Comparison of ENCODE assay signal across 9 cellular contexts in the genomic region with DNA sequence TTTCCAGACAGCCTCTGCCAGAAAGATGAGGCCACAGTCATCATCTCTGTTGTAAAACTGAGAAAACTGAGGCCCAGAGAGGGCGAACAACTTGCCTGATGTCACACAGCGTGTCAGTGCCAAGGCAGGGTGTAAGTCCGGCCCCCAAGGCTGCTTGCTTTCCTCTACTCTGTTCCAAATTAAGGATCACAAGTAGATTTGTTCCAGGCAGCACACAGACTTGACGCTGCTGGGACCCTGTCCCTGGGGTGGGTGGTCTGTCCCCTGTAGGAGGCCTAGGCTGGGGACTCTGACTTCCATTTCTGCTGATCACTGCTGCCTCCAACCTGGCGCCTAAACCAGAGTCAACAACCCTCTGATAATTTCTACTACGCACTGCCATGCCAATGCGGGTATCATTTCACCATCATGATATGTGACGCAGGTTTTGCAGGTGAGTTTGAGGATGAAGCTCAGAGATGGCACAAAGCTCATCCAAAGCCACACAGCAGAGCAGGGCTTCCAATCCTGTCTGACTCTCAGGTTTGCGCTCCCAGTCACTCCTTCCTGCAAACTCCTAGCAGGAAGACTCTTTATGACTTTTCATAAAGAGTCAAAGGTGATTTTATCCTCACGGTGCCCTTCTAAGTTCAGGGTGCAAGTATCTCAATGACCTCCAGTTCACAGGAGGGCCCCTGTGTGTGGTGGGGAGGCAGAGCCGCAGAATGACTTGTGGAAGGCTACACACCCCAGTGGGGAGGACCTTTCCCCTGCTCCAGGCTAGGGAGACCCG. TPM values are rescaled to one million over a fixed set of nuclear protein-coding genes. Genes with fewer than 3 reads are reported as not detected.
DNase-seq lines count a peak whose midpoint lies in the region; ATAC-seq and TF ChIP-seq lines count a peak whose summit lies in the region.
"Had no signal": no experiment of that assay in that cellular context is flagged by ENCODE, and none has a peak within 500 bp of the region (broad histone marks: within the 10 kb centered on the region; RNA-seq: fewer than 3 reads in every experiment).

No MANE protein-coding gene starts in this region.

- H3K9me3 ChIP-seq in HUES64 (ENCODE audit: insufficient read depth, low read depth, low read length) (no peaks in the 10 kb centered on the region), iPS-15b (ENCODE audit: control insufficient read depth, insufficient read depth, low read length) (no peaks in the 10 kb centered on the region), spleen (no peaks in the 10 kb centered on the region)

- H3K36me3 Mint-ChIP-seq in activated T-helper 17 cell treated with anti-CD3 and anti-CD28 coated beads, Interleukin-2, amount 50 U/mL, for 72 hours (ENCODE audit: low read depth): peaks cover 66% of the 10 kb centered on the region

- H3K9me3 Mint-ChIP-seq in activated T-helper 17 cell treated with anti-CD3 and anti-CD28 coated beads, Interleukin-2, amount 50 U/mL, for 72 hours: no peaks in the 10 kb centered on the region

- H3K27ac ChIP-seq in HUES64 (ENCODE audit: low read depth, low read length) (peak overlapping the region; percentile 65; the same call in 1 of the 2 replicates), spleen (peak overlapping the region; percentile 88 to 98 (median 91))
- H3K27ac ChIP-seq: KMS-11 had no signal

- DNase-seq in spleen (no peak), GM19240 (ENCODE audit: insufficient read length, low spot score) (no peak), DMS153 (lab: John Stamatoyannopoulos, UW) (no peak), KG1 (lab: John Stamatoyannopoulos, UW) (no peak)

- H3K27me3 ChIP-seq in HUES64 (ENCODE audit: insufficient read depth, low read length) (no peaks in the 10 kb centered on the region), iPS-15b (ENCODE audit: control insufficient read depth, insufficient read depth, low read length) (no peaks in the 10 kb centered on the region), spleen (replicated peaks in 1 of 7) (no peaks in the 10 kb centered on the region)

- 0 out of 2 replicates have a peak overlapping the region, but pooled peaks have one; percentile 71 for H3K9ac ChIP-seq in HUES64 (ENCODE audit: low read depth, low read length)
- peak overlapping the region; percentile 26 for H3K9ac ChIP-seq in iPS-15b (ENCODE audit: low read depth, low read length)
- H3K9ac ChIP-seq: KMS-11 had no signal

- H3K27ac Mint-ChIP-seq in activated T-helper 17 cell treated with anti-CD3 and anti-CD28 coated beads, Interleukin-2, amount 50 U/mL, for 72 hours: peak overlapping the region; percentile 100

- H3K36me3 ChIP-seq in HUES64 (ENCODE audit: insufficient read depth, low read length) (no peaks in the 10 kb centered on the region), iPS-15b (ENCODE audit: control insufficient read depth, insufficient read depth, low read length) (no peaks in the 10 kb centered on the region), spleen (no peaks in the 10 kb centered on the region)

- intact Hi-C loops in spleen (cut with DNase I; ENCODE audit: low total_unique reads): no loop called here

- peaks cover 40% of the 10 kb centered on the region for H3K4me1 Mint-ChIP-seq in activated T-helper 17 cell treated with anti-CD3 and anti-CD28 coated beads, Interleukin-2, amount 50 U/mL, for 72 hours

- H3K4me1 ChIP-seq in HUES64 (ENCODE audit: insufficient read depth, low read length): peaks cover 13% of the 10 kb centered on the region; the same call in 1 of the 2 replicates
- no peaks in the 10 kb centered on the region for H3K4me1 ChIP-seq in iPS-15b (ENCODE audit: control insufficient read depth, insufficient read depth, low read length)
- peaks cover 46 to 85% (median 71%) of the 10 kb centered on the region in 6 donors for H3K4me1 ChIP-seq in spleen

- WGBS in HUES64: 93% methylated on average over 12 of the region's 12 CpGs
- WGBS in spleen, 5 donors: 69 to 79% (median 74%) methylated on average over 10 to 12 of the region's 12 CpGs

- H3K4me3 ChIP-seq in HUES64 (ENCODE audit: low read length): no peak overlapping the region
- H3K4me3 ChIP-seq in iPS-15b (ENCODE audit: low read depth, low read length): no peak overlapping the region
- no peak overlapping the region for H3K4me3 ChIP-seq in spleen

- ATAC-seq in activated T-helper 17 cell treated with anti-CD3 and anti-CD28 coated beads, Interleukin-2, amount 50 U/mL, for 72 hours (replicated peaks): peak; percentile 45
- no peak for ATAC-seq in HG03108 (IDR thresholded peaks at IDR 0.05; ENCODE audit: unreplicated experiment)

- no peak for TF ChIP-seq POLR2A in spleen (IDR thresholded peaks at IDR 0.05)

- H3K27me3 Mint-ChIP-seq in activated T-helper 17 cell treated with anti-CD3 and anti-CD28 coated beads, Interleukin-2, amount 50 U/mL, for 72 hours: no peaks in the 10 kb centered on the region

- TF ChIP-seq CTCF in spleen (IDR thresholded peaks at IDR 0.05 in 8 of 11, conservative IDR thresholded peaks at IDR 0.05 in 3 of 11): no peak

- peak overlapping the region; percentile 92 for H3K4me3 Mint-ChIP-seq in activated T-helper 17 cell treated with anti-CD3 and anti-CD28 coated beads, Interleukin-2, amount 50 U/mL, for 72 hours

RNA-seq across cellular contexts. Expression of a gene that starts 13.6 kb away (rescaled TPM):
- 16.8 TPM for polyA plus RNA-seq in HUES64 (2013, experiment 1 of 2)
- polyA plus RNA-seq in HUES64 (2013, experiment 2 of 2): 24.6 TPM
- total RNA-seq in activated T-helper 17 cell treated with anti-CD3 and anti-CD28 coated beads, Interleukin-2, amount 50 U/mL, for 72 hours: 100 to 1,000 TPM; 101 to 156 TPM
- total RNA-seq in spleen: 10 to 100 TPM; 50.6 to 74.3 (median 60.3) TPM
- 10 to 100 TPM; 21.3 to 40.1 (median 27.2) TPM for polyA plus RNA-seq in spleen

RNA-seq across cellular contexts. Expression of a gene that starts 29.1 kb away (rescaled TPM):
- 4.8 TPM for polyA plus RNA-seq in HUES64 (2013, experiment 1 of 2)
- polyA plus RNA-seq in HUES64 (2013, experiment 2 of 2): 4.9 TPM
- 1 to 10 TPM; 2.8 to 7.2 TPM for total RNA-seq in activated T-helper 17 cell treated with anti-CD3 and anti-CD28 coated beads, Interleukin-2, amount 50 U/mL, for 72 hours
- 10 to 100 TPM; 16.8 to 52.8 (median 31.2) TPM for total RNA-seq in spleen
- 10 to 100 TPM in 2 of 3 donors, 1 to 10 TPM in 1; 9.2 to 14.1 (median 10.7) TPM for polyA plus RNA-seq in spleen
